In genomic region chr6:89110288-89110687, GRCh38 we compare ENCODE assay signal across 27 cellular contexts. TPM values are rescaled to one million over a fixed set of nuclear protein-coding genes. Genes with fewer than 3 reads are reported as not detected.
"Had no signal": no experiment of that assay in that cellular context is flagged by ENCODE, and none has a peak within 500 bp of the region (broad histone marks: within the 10 kb centered on the region; RNA-seq: fewer than 3 reads in every experiment).

No MANE protein-coding gene starts in this region.

- ATAC-seq: activated CD8-positive, alpha-beta T cell treated with anti-CD3 and anti-CD28 coated beads for 36 hours had no signal

- H3K4me1 ChIP-seq: Peyer's patch, SJCRH30 had no signal

- H3K27me3 ChIP-seq: brain microvascular endothelial cell, cardiac muscle cell, Peyer's patch, SJCRH30 had no signal

- H3K36me3 Mint-ChIP-seq: activated naive CD4-positive, alpha-beta T cell treated with anti-CD3 and anti-CD28 coated beads, Interleukin-2, amount 10 ng/mL, durations not matched to agents 7 days and 5 days; activated naive CD8-positive, alpha-beta T cell treated with anti-CD3 and anti-CD28 coated beads for 36 hours had no signal

- H3K9me3 ChIP-seq: Peyer's patch, SJCRH30, SK-N-SH had no signal

- H3K4me1 Mint-ChIP-seq: activated naive CD4-positive, alpha-beta T cell treated with anti-CD3 and anti-CD28 coated beads, Interleukin-2, amount 10 ng/mL, durations not matched to agents 7 days and 5 days; activated naive CD8-positive, alpha-beta T cell treated with anti-CD3 and anti-CD28 coated beads for 36 hours had no signal

- H3K27ac ChIP-seq: brain microvascular endothelial cell, cardiac muscle cell, Peyer's patch, RWPE1, SJCRH30, VCaP had no signal

- H3K4me3 ChIP-seq: cardiac muscle cell, Peyer's patch, SJCRH30 had no signal

- DNase-seq: activated CD4-positive, CD25-positive, alpha-beta regulatory T cell; activated CD8-positive, alpha-beta memory T cell treated with anti-CD3 and anti-CD28 coated beads, Interleukin-2, amount 50 U/mL, for 4 hours; activated CD8-positive, alpha-beta T cell treated with anti-CD3 and anti-CD28 coated beads for 36 hours; activated gamma-delta T cell treated with Interleukin-2 at 50 U/mL for 16 hours; activated naive CD4-positive, alpha-beta T cell treated with anti-CD3 and anti-CD28 coated beads, Interleukin-2, amount 10 ng/mL, durations not matched to agents 7 days and 5 days; activated naive CD8-positive, alpha-beta T cell treated with anti-CD3 and anti-CD28 coated beads for 36 hours; activated T-cell treated with anti-CD3 and anti-CD28 coated beads, Interleukin-2, amount 50 U/mL, for 72 hours; brain microvascular endothelial cell; NCI-H1092; NCI-H1417; NCI-H1930; NCI-H2171; NCI-H2227 treated with DMSO at 0.1 percent for 48 hours; NCI-H446 treated with DMSO at 0.1 percent for 48 hours; NCI-H524 treated with DMSO at 0.1 percent for 48 hours; NCI-H774; Peyer's patch; Right ventricle myocardium superior; SJCRH30; SK-N-SH; SW 1271 had no signal

- H3K9me3 Mint-ChIP-seq: activated CD8-positive, alpha-beta T cell treated with anti-CD3 and anti-CD28 coated beads for 36 hours; activated naive CD4-positive, alpha-beta T cell treated with anti-CD3 and anti-CD28 coated beads, Interleukin-2, amount 10 ng/mL, durations not matched to agents 7 days and 5 days; activated naive CD8-positive, alpha-beta T cell treated with anti-CD3 and anti-CD28 coated beads for 36 hours; activated T-cell treated with anti-CD3 and anti-CD28 coated beads, Interleukin-2, amount 50 U/mL, for 72 hours; activated T-helper 2 cell treated with anti-CD3 and anti-CD28 coated beads, Interferon-gamma antibody, Interleukin-2, Interleukin-4, amounts not matched to agents 10 μg/mL and 5 μg/mL and 100 μg/mL, durations not matched to agents 14 hours and 24 hours and 36 hours; T-helper 1 cell treated with Interleukin-12 subunit alpha and Interleukin-12 subunit beta and Interleukin-4 antibody, amounts not matched to agents 30 μg/mL and 1 μg/mL, for 36 hours had no signal

- H3K27ac Mint-ChIP-seq: activated CD8-positive, alpha-beta T cell treated with anti-CD3 and anti-CD28 coated beads for 36 hours; activated naive CD4-positive, alpha-beta T cell treated with anti-CD3 and anti-CD28 coated beads, Interleukin-2, amount 10 ng/mL, durations not matched to agents 7 days and 5 days; activated naive CD8-positive, alpha-beta T cell treated with anti-CD3 and anti-CD28 coated beads for 36 hours; activated T-cell treated with anti-CD3 and anti-CD28 coated beads, Interleukin-2, amount 50 U/mL, for 72 hours; activated T-helper 2 cell treated with anti-CD3 and anti-CD28 coated beads, Interferon-gamma antibody, Interleukin-2, Interleukin-4, amounts not matched to agents 10 μg/mL and 5 μg/mL and 100 μg/mL, durations not matched to agents 14 hours and 24 hours and 36 hours; T-helper 1 cell treated with Interleukin-12 subunit alpha and Interleukin-12 subunit beta and Interleukin-4 antibody, amounts not matched to agents 30 μg/mL and 1 μg/mL, for 36 hours had no signal

- H3K4me2 ChIP-seq: SK-N-SH had no signal

- H3K9ac ChIP-seq: SK-N-SH had no signal

- H3K36me3 ChIP-seq: brain microvascular endothelial cell, Peyer's patch, SJCRH30 had no signal

- H3K27me3 Mint-ChIP-seq: activated CD8-positive, alpha-beta T cell treated with anti-CD3 and anti-CD28 coated beads for 36 hours; activated naive CD4-positive, alpha-beta T cell treated with anti-CD3 and anti-CD28 coated beads, Interleukin-2, amount 10 ng/mL, durations not matched to agents 7 days and 5 days; activated naive CD8-positive, alpha-beta T cell treated with anti-CD3 and anti-CD28 coated beads for 36 hours had no signal

- H3K4me3 Mint-ChIP-seq: activated CD8-positive, alpha-beta T cell treated with anti-CD3 and anti-CD28 coated beads for 36 hours; activated naive CD4-positive, alpha-beta T cell treated with anti-CD3 and anti-CD28 coated beads, Interleukin-2, amount 10 ng/mL, durations not matched to agents 7 days and 5 days; activated naive CD8-positive, alpha-beta T cell treated with anti-CD3 and anti-CD28 coated beads for 36 hours; activated T-cell treated with anti-CD3 and anti-CD28 coated beads, Interleukin-2, amount 50 U/mL, for 72 hours; T-helper 1 cell treated with Interleukin-12 subunit alpha and Interleukin-12 subunit beta and Interleukin-4 antibody, amounts not matched to agents 30 μg/mL and 1 μg/mL, for 36 hours had no signal

RNA-seq across cellular contexts. Expression of gene SRSF12, which starts 7.6 kb away (rescaled TPM):
- total RNA-seq: OCI-LY7, Peyer's patch, Right ventricle myocardium superior had no signal
